14 cellular contexts compared by ENCODE assay signal in the genomic region with DNA sequence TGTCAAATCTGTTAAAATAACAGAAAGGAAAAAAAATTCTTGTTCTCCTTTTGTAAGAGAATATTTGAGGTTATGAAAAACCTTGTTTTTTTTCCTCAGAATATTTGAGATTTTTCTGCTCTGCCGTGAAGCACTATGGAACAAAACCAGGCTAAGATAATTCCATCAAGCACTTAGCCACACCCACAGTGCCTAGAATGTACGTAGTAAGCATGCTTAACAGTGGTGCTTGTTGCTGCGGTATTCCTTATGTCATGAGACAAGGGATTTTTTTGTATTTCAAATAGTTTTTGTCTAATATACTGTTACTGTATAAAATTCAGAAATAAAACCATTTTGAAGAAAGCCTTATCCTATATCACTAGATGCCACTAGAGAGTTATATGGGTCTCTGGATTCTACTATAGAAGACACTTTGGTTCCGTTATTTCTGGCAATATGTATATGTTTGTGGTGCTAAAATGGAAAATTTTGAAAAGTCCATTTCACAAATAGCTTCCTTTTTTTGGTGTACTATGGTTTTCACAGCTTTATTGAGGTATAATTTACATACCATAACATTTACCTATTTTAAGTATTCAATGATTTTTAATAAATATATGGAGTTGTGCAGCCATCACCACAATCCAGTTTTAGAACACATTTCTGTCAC. TPM values are rescaled to one million over a fixed set of nuclear protein-coding genes. Genes with fewer than 3 reads are reported as not detected.
A peak's percentile ranks its signal among the peaks of the same experiment; 100 is the strongest.
DNase-seq lines count a peak whose midpoint lies in the region; ATAC-seq, FAIRE-seq and TF ChIP-seq lines count a peak whose summit lies in the region.
"Had no signal": no experiment of that assay in that cellular context is flagged by ENCODE, and none has a peak within 500 bp of the region (broad histone marks: within the 10 kb centered on the region; RNA-seq: fewer than 3 reads in every experiment).

No MANE protein-coding gene starts in this region.

- POLR2A ChIA-PET in PC-9 (lab: Charles Lee; ENCODE audit: unreplicated experiment): no interaction called here

- 76 to 90% methylated on average over 4 of the region's 4 CpGs for WGBS in sigmoid colon, 2 donors

- TF ChIP-seq POLR2A in sigmoid colon (IDR thresholded peaks at IDR 0.05): no peak

- H4K20me1 ChIP-seq in PC-9 (ENCODE audit: insufficient read depth): no peaks in the 10 kb centered on the region

- H3K79me2 ChIP-seq in PC-9 (ENCODE audit: low read depth): peaks cover 3% of the 10 kb centered on the region; the same call in 1 of the 2 replicates

- H3K9me3 ChIP-seq in PC-9 (ENCODE audit: insufficient read depth, low read depth): peaks cover 6% of the 10 kb centered on the region
- no peaks in the 10 kb centered on the region for H3K9me3 ChIP-seq in sigmoid colon

- BruUV-seq in PC-9 (replicated peaks; lab: Mats Ljungman, UMichigan): no TSS peak

- no peak overlapping the region for H3K4me3 ChIP-seq in AG10803 (ENCODE audit: low read length)
- H3K4me3 ChIP-seq in PC-9: no peak overlapping the region
- H3K4me3 ChIP-seq in sigmoid colon: no peak overlapping the region
- H3K4me3 ChIP-seq: lung had no signal

- H3K4me1 ChIP-seq in PC-9 (replicated peaks; ENCODE audit: insufficient read depth) (no peaks in the 10 kb centered on the region), sigmoid colon (peaks cover 0 to 34% (median 5%) of the 10 kb centered on the region in 4 donors)
- H3K4me1 ChIP-seq: parathyroid adenoma had no signal

- H2AFZ ChIP-seq in PC-9: no peak overlapping the region
- H2AFZ ChIP-seq: parathyroid adenoma had no signal

- H3K27ac ChIP-seq in PC-9 (no peak overlapping the region; the same call in 1 of the 2 replicates), sigmoid colon (peak overlapping the region in 2 of 4 donors; percentile 12)
- H3K27ac ChIP-seq: parathyroid adenoma, RWPE1 had no signal

- TF ChIP-seq CTCF in AG10803 (conservative IDR thresholded peaks at IDR 0.05; ENCODE audit: low read length): 0 out of 2 replicates have a peak, but pooled peaks have one; percentile 11
- no peak for TF ChIP-seq CTCF in GM20000 (IDR thresholded peaks at IDR 0.05; ENCODE audit: extremely low read depth, missing control alignments)
- no peak; the same call in 1 of the 2 replicates for TF ChIP-seq CTCF in PC-9 (conservative IDR thresholded peaks at IDR 0.05)
- no peak for TF ChIP-seq CTCF in sigmoid colon (IDR thresholded peaks at IDR 0.05)

- H3K27me3 ChIP-seq in PC-9 (ENCODE audit: insufficient read depth, low read depth) (no peaks in the 10 kb centered on the region), sigmoid colon (no peaks in the 10 kb centered on the region)

- ATAC-seq in left lobe of liver: no peak

- FAIRE-seq in islet of Langerhans (lab: Jason Lieb, UNC): peak; percentile 47

- H3K36me3 ChIP-seq in PC-9 (ENCODE audit: low read depth) (peaks cover 10% of the 10 kb centered on the region), sigmoid colon (peaks cover 0 to 5% (median 2%) of the 10 kb centered on the region in 4 donors)

- no peaks in the 10 kb centered on the region for H3K9me2 ChIP-seq in PC-9 (ENCODE audit: insufficient read depth)

- CTCF ChIA-PET in PC-9 (lab: Charles Lee): no interaction called here

- no peak for TF ChIP-seq EP300 in sigmoid colon (IDR thresholded peaks at IDR 0.05)

- intact Hi-C loops in PC-9 (cut with micrococcal nuclease; ENCODE audit: unreplicated experiment): no loop called here
- intact Hi-C loops in sigmoid colon (cut with DNase I): no loop called here

- no peak overlapping the region for H3K4me2 ChIP-seq in PC-9

- peak; percentile 82 for DNase-seq in AG10803 (ENCODE audit: low read depth)
- DNase-seq in GM20000 (ENCODE audit: low spot score): peak; percentile 32
- DNase-seq in amniotic stem cell (lab: John Stamatoyannopoulos, UW): peak; percentile 10
- DNase-seq in PC-9: no peak
- DNase-seq in stimulated activated CD4-positive, alpha-beta T cell treated with anti-CD3 and anti-CD28 coated beads, Interleukin-2, amount 100 ng/mL, for 24 hours: no peak
- DNase-seq in left lobe of liver (ENCODE audit: low spot score): no peak
- DNase-seq in sigmoid colon: no peak
- DNase-seq: activated naive CD4-positive, alpha-beta T cell treated with anti-CD3 and anti-CD28 coated beads, Interleukin-2, amount 10 ng/mL, durations not matched to agents 7 days and 5 days; GF-D8; NCI-H446 had no signal

- H3F3A ChIP-seq in PC-9 (ENCODE audit: insufficient read depth, low read depth): no peaks in the 10 kb centered on the region; the same call in 1 of the 2 replicates

RNA-seq across cellular contexts. Expression of a gene that starts 23.7 kb away (rescaled TPM):
- 44.7 and 47.0 TPM in 2 replicates for total RNA-seq in PC-9 (2021)
- total RNA-seq in left lobe of liver: 26.5 TPM
- 10 to 100 TPM; 27.7 to 32.8 (median 31.0) TPM for total RNA-seq in sigmoid colon
- 10 to 100 TPM; 22.2 to 41.4 (median 26.3) TPM for polyA plus RNA-seq in sigmoid colon

RNA-seq across cellular contexts. Expression of a gene that starts 24.0 kb away (rescaled TPM):
- total RNA-seq in PC-9 (2021) (34.1 and 41.0 TPM in 2 replicates), left lobe of liver (8.0 TPM), sigmoid colon (10 to 100 TPM; 33.0 to 43.9 (median 41.5) TPM)
- polyA plus RNA-seq in sigmoid colon: 10 to 100 TPM; 50.5 to 68.5 (median 51.1) TPM

Comparison
In these comparisons a context has a peak if more than half of its experiments do, and no peak if none do; other contexts are left out.
1. DNase-seq: peak in AG10803 (single experiment), GM20000 (single experiment) and amniotic stem cell (single experiment); none in PC-9 (0 of 2), stimulated activated CD4-positive, alpha-beta T cell treated with anti-CD3 and anti-CD28 coated beads, Interleukin-2, amount 100 ng/mL, for 24 hours (0 of 2), left lobe of liver (single experiment) and sigmoid colon (single experiment).